27 cellular contexts compared by ENCODE assay signal in the genomic region with DNA sequence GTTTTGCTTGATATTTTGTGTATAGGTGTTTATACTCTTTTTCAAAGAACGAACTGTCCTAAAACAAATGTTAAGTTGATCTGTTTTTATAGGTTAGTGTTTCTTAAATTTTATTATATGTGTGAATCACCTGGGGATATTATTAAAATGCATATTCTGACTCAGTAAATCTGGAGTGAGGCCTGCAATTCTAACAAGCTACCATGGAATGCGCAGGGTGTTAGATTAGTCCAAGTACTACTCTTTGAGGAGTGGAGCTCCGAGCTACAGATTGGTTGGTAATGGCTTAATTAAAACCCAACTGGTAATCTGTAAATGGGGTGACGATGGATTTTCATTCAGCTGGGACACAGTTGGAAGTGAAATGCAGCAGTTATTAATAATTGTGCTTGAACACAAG.
"Had no signal": no experiment of that assay in that cellular context is flagged by ENCODE, and none has a peak within 500 bp of the region (broad histone marks: within the 10 kb centered on the region; RNA-seq: fewer than 3 reads in every experiment).

No MANE protein-coding gene starts in this region.

- H3K27ac ChIP-seq: adrenal gland, body of pancreas, breast epithelium, KMS-11, Peyer's patch, SJSA1 had no signal

- H3K4me2 ChIP-seq: KMS-11, SK-N-SH had no signal

- H3K4me1 ChIP-seq: adrenal gland, body of pancreas, breast epithelium, Peyer's patch, SJSA1 had no signal

- H3K36me3 ChIP-seq: adrenal gland, breast epithelium, Peyer's patch, SJSA1 had no signal

- H3K9me3 ChIP-seq: adrenal gland, body of pancreas, breast epithelium, SJSA1, SK-N-SH had no signal

- FAIRE-seq: astrocyte, TTC549 had no signal

- H3K4me3 ChIP-seq: adrenal gland, body of pancreas, breast epithelium, Peyer's patch, SJSA1 had no signal

- H3K27me3 ChIP-seq: adrenal gland, body of pancreas, breast epithelium, Peyer's patch, SJSA1 had no signal

- H3K9ac ChIP-seq: KMS-11, SK-N-SH had no signal

- DNase-seq: activated CD4-positive, alpha-beta T cell treated with anti-CD3 and anti-CD28 coated beads for 36 hours; activated CD4-positive, alpha-beta T cell treated with anti-CD3 and anti-CD28 coated beads, Interleukin-2, amount 10 ng/mL, durations not matched to agents 7 days and 5 days; activated CD4-positive, alpha-beta T cell treated with anti-CD3 and anti-CD28 coated beads, Interleukin-2, amount 50 U/mL, for 48 hours; activated CD8-positive, alpha-beta memory T cell treated with anti-CD3 and anti-CD28 coated beads, Interleukin-2, amount 50 U/mL, for 4 hours; activated gamma-delta T cell treated with Interleukin-2 at 50 U/mL for 16 hours; activated naive CD4-positive, alpha-beta T cell treated with anti-CD3 and anti-CD28 coated beads for 36 hours; activated T-cell treated with anti-CD3 and anti-CD28 coated beads for 4 hours; activated T-cell treated with anti-CD3 and anti-CD28 coated beads, Interleukin-2, amount 50 U/mL, for 4 hours; adrenal gland; body of pancreas; NCI-H1105; NCI-H1436; NCI-H1694; NCI-H2029; NCI-H345; NCI-H510A; NCI-H526; NCI-H774; Peyer's patch; RPMI8226; SHP77 treated with DMSO at 0.1 percent for 48 hours; SK-N-SH had no signal
